12 cellular contexts compared by ENCODE assay signal in the genomic region with DNA sequence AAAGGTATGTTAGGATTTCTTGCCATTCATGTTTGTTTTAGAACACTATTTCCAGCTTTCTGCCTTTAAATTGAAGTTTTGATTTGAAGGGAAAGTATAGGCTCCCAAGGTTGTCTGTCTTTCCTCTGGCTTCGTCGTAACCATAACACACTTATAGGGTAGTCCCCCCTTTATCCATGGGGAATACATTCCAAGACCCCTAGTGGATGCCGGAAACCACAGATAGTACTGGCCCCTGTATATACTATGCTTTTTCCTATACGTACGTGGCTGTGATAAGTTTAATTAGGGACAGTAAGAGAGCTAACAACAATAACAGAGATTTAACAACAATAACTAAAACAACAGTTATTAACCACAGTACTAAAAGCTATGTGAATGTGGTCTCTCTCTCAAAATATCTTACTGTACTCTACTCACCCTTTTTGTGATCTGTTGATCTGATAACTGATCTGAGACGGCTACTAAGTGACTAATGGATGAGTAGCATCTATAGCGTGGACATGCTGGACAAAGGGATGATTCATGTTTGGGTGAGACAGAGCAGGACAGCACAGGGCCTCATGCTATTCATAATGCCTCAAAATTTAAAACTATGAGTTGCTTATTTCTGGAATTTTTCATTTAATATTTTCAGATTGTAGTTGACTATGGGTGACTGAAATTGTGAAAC.
A peak's percentile ranks its signal among the peaks of the same experiment; 100 is the strongest.
DNase-seq lines count a peak whose midpoint lies in the region; ATAC-seq and TF ChIP-seq lines count a peak whose summit lies in the region.
"Had no signal": no experiment of that assay in that cellular context is flagged by ENCODE, and none has a peak within 500 bp of the region (broad histone marks: within the 10 kb centered on the region; RNA-seq: fewer than 3 reads in every experiment).

No MANE protein-coding gene starts in this region.

- H3K4me3 ChIP-seq in DND-41 (ENCODE audit: low read depth in 1 of 2, low read length in 2 of 2) (no peak overlapping the region), SJCRH30 (no peak overlapping the region), fibroblast of mammary gland (ENCODE audit: control insufficient read depth, low read depth, low read length) (no peak overlapping the region)

- no peak overlapping the region for H3K9ac ChIP-seq in DND-41 (ENCODE audit: low read depth, low read length)

- POLR2A ChIA-PET in HEK293T (lab: Yijun Ruan, JAX): no interaction called here

- no peak for DNase-seq in DND-41
- peak; percentile 32 to 59 for DNase-seq in SJCRH30
- DNase-seq in fibroblast of mammary gland (ENCODE audit: low read depth): peak; percentile 91
- no peak for DNase-seq in omental fat pad (ENCODE audit: low spot score)
- DNase-seq in NCI-H1930 (lab: John Stamatoyannopoulos, UW): no peak
- no peak for DNase-seq in NCI-H1092 treated with DMSO at 0.1 percent for 48 hours (lab: John Stamatoyannopoulos, UW)
- DNase-seq in stimulated activated CD4-positive, alpha-beta T cell treated with anti-CD3 and anti-CD28 coated beads, Interleukin-2, amount 100 ng/mL, for 48 hours: no peak
- DNase-seq in HEK293T (ENCODE audit: extremely low spot score): no peak
- DNase-seq: activated CD8-positive, alpha-beta memory T cell treated with anti-CD3 and anti-CD28 coated beads, Interleukin-2, amount 10 ng/mL, durations not matched to agents 7 days and 5 days; NCI-H1436; T-helper 9 cell had no signal

- CTCF ChIA-PET in HEK293T (lab: Yijun Ruan, JAX): no interaction called here

- H3K79me2 ChIP-seq in DND-41 (ENCODE audit: insufficient read depth, low read length): peaks cover 32% of the 10 kb centered on the region

- H3K4me2 ChIP-seq in DND-41 (ENCODE audit: insufficient read depth, low read length): no peak overlapping the region

- ATAC-seq in DND-41 (ENCODE audit: insufficient read depth, low read depth) (no peak), omental fat pad (ENCODE audit: low FRiP score) (peak; percentile 79)
- ATAC-seq: activated CD8-positive, alpha-beta memory T cell treated with anti-CD3 and anti-CD28 coated beads, Interleukin-2, amount 10 ng/mL, durations not matched to agents 7 days and 5 days; esophagus mucosa had no signal

- H3K4me1 ChIP-seq in DND-41 (ENCODE audit: insufficient read depth, low read length) (peaks cover 25% of the 10 kb centered on the region), SJCRH30 (peaks cover 12% of the 10 kb centered on the region)

- H2AFZ ChIP-seq in DND-41 (ENCODE audit: low read depth, low read length): no peak overlapping the region

- H3K36me3 ChIP-seq in DND-41 (ENCODE audit: insufficient read depth, low read length): no peaks in the 10 kb centered on the region
- H3K36me3 ChIP-seq in SJCRH30: no peaks in the 10 kb centered on the region

- peaks cover 6% of the 10 kb centered on the region; the same call in 1 of the 2 replicates for H4K20me1 ChIP-seq in DND-41 (ENCODE audit: insufficient read depth, low read length)

- H3K9me3 ChIP-seq in DND-41 (ENCODE audit: insufficient read depth, low read length, severe bottlenecking): no peaks in the 10 kb centered on the region
- no peaks in the 10 kb centered on the region; the same call in 1 of the 2 replicates for H3K9me3 ChIP-seq in SJCRH30 (replicated peaks)

- no peaks in the 10 kb centered on the region for H3K27me3 ChIP-seq in DND-41 (ENCODE audit: insufficient read depth, low read length, poor library complexity)
- H3K27me3 ChIP-seq in SJCRH30: no peaks in the 10 kb centered on the region; the same call in 1 of the 2 replicates

- no peak for TF ChIP-seq CTCF in DND-41 (IDR thresholded peaks at IDR 0.05; ENCODE audit: borderline replicate concordance, extremely low read depth, low read length, poor library complexity, severe bottlenecking)
- TF ChIP-seq CTCF in fibroblast of mammary gland (conservative IDR thresholded peaks at IDR 0.05; ENCODE audit: control insufficient read depth, insufficient read depth, low read depth, low read length): no peak
- TF ChIP-seq CTCF in omental fat pad (IDR thresholded peaks at IDR 0.05): no peak

- peak overlapping the region; percentile 50 for H3K27ac ChIP-seq in DND-41 (ENCODE audit: low read length)
- H3K27ac ChIP-seq in SJCRH30: peak overlapping the region; percentile 31

TF ChIP-seq in HEK293T, 16 proteins besides CTCF, POLR2A, EP300 and RAD21:
- TF ChIP-seq TARDBP (IDR thresholded peaks at IDR 0.05) (no peak), FOXK2 (IDR thresholded peaks at IDR 0.05) (no peak), ZNF384 (IDR thresholded peaks at IDR 0.05) (no peak), SUZ12 (IDR thresholded peaks at IDR 0.05) (no peak), HDGF (IDR thresholded peaks at IDR 0.05; ENCODE audit: borderline replicate concordance) (no peak), ARNT (IDR thresholded peaks at IDR 0.05) (no peak), FOXA1 (IDR thresholded peaks at IDR 0.05) (no peak), CTBP1 (IDR thresholded peaks at IDR 0.05; ENCODE audit: borderline replicate concordance) (no peak), L3MBTL2 (conservative IDR thresholded peaks at IDR 0.05) (no peak), NFRKB (IDR thresholded peaks at IDR 0.05) (no peak), ELF4 (IDR thresholded peaks at IDR 0.05) (no peak), LEF1 (IDR thresholded peaks at IDR 0.05; ENCODE audit: borderline replicate concordance) (no peak), FOXM1 (IDR thresholded peaks at IDR 0.05; ENCODE audit: borderline replicate concordance) (no peak), SP1 (IDR thresholded peaks at IDR 0.05) (no peak), BHLHE40 (IDR thresholded peaks at IDR 0.05; ENCODE audit: borderline replicate concordance) (no peak)
- TF ChIP-seq, protein P1, sequence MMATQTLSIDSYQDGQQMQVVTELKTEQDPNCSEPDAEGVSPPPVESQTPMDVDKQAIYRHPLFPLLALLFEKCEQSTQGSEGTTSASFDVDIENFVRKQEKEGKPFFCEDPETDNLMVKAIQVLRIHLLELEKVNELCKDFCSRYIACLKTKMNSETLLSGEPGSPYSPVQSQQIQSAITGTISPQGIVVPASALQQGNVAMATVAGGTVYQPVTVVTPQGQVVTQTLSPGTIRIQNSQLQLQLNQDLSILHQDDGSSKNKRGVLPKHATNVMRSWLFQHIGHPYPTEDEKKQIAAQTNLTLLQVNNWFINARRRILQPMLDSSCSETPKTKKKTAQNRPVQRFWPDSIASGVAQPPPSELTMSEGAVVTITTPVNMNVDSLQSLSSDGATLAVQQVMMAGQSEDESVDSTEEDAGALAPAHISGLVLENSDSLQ (IDR thresholded peaks at IDR 0.05): no peak

Comparison
In these comparisons a context has a peak if more than half of its experiments do, and no peak if none do; other contexts are left out.
1. DNase-seq: peak in SJCRH30 (2 of 2) and fibroblast of mammary gland (single experiment); none in DND-41 (single experiment), omental fat pad (single experiment), NCI-H1930 (0 of 2), NCI-H1092 treated with DMSO at 0.1 percent for 48 hours (single experiment), stimulated activated CD4-positive, alpha-beta T cell treated with anti-CD3 and anti-CD28 coated beads, Interleukin-2, amount 100 ng/mL, for 48 hours (0 of 2) and HEK293T (single experiment).